ENCODE assay signal across 27 cellular contexts in the genomic region with DNA sequence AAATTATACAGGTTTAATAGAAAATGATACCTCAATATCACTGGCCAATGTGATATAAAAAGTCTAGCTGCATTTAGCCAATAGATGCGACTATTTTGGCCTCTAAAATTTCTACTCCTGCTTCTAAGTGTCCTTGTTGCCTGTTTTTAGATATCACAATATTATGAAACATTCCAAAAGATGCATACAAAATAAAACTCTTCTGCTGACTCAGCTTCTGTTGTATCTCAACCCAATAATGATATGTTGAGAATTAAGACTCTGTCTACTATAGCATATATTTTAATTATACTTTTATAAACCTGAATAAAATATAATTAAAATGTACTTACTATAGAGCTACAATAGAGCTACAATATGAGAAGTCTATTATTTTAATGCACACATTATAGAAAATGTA.
"Had no signal": no experiment of that assay in that cellular context is flagged by ENCODE, and none has a peak within 500 bp of the region (broad histone marks: within the 10 kb centered on the region; RNA-seq: fewer than 3 reads in every experiment).

No MANE protein-coding gene starts in this region.

- H3K4me1 ChIP-seq: stomach, suprapubic skin, testis, thyroid gland, tibial artery, tibial nerve, transverse colon, upper lobe of left lung, upper lobe of right lung, uterus, vagina had no signal

- H3K27me3 ChIP-seq: stomach, suprapubic skin, testis, thyroid gland, tibial artery, tibial nerve, transverse colon, upper lobe of left lung, upper lobe of right lung, uterus, vagina had no signal

- ATAC-seq: stimulated activated effector memory CD8-positive, alpha-beta T cell treated with anti-CD3 and anti-CD28 coated beads, Interleukin-12 subunit alpha, Interleukin-12 subunit beta, amount 100 ng/mL, for 72 hours; stimulated activated memory B cell treated with anti-CD40 and anti-IgM and Interleukin-4, amounts not matched to agents 10 μg/mL and 1 μg/mL and 100 μg/mL, for 72 hours; stimulated activated naive B cell treated with anti-CD40 and anti-IgM and Interleukin-4, amounts not matched to agents 10 μg/mL and 1 μg/mL and 100 μg/mL, for 72 hours; stimulated activated naive CD8-positive, alpha-beta T cell treated with anti-CD3 and anti-CD28 coated beads, Interleukin-15, amount 100 ng/mL, for 72 hours; stimulated activated naive CD8-positive, alpha-beta T cell treated with anti-CD3 and anti-CD28 coated beads, Interleukin-15, Interleukin-2, amounts not matched to agents 100 U/mL and 50 U/mL, for 24 hours; upper lobe of right lung had no signal

- H3K36me3 ChIP-seq: stomach, suprapubic skin, thoracic aorta, thyroid gland, tibial artery, tibial nerve, transverse colon, upper lobe of left lung, upper lobe of right lung, uterus, vagina had no signal

- H3K9me3 ChIP-seq: stomach, suprapubic skin, testis, thoracic aorta, thyroid gland, tibial artery, tibial nerve, transverse colon, upper lobe of left lung, upper lobe of right lung, uterus, vagina had no signal

- FAIRE-seq: urothelium cell line had no signal

- H3K4me3 ChIP-seq: stomach, suprapubic skin, testis, thoracic aorta, thyroid gland, tibial artery, tibial nerve, transverse colon, upper lobe of left lung, upper lobe of right lung, uterus, vagina had no signal

- H3K27ac ChIP-seq: stomach, suprapubic skin, testis, thoracic aorta, thyroid gland, tibial artery, tibial nerve, transverse colon, upper lobe of left lung, upper lobe of right lung, uterus, vagina had no signal

- DNase-seq: stimulated activated CD4-positive, alpha-beta T cell treated with anti-CD3 and anti-CD28 coated beads, Interleukin-2, amount 100 ng/mL, for 48 hours; stimulated activated CD4-positive, alpha-beta T cell treated with anti-CD3 and anti-CD28 coated beads, Interleukin-4, amount 100 ng/mL, for 1 hour; stimulated activated CD4-positive, alpha-beta T cell treated with anti-CD3 and anti-CD28 coated beads, Interleukin-4, amount 100 ng/mL, for 24 hours; stimulated activated CD4-positive, alpha-beta T cell treated with anti-CD3 and anti-CD28 coated beads, Interleukin-4, amount 100 ng/mL, for 4 hours; stimulated activated CD8-positive, alpha-beta memory T cell treated with anti-CD3 and anti-CD28 coated beads, Interleukin-4, amount 100 ng/mL, for 48 hours; stimulated activated naive B cell treated with anti-CD40 and anti-IgM and Interleukin-4, amounts not matched to agents 10 μg/mL and 1 μg/mL and 100 μg/mL, for 72 hours; stimulated activated naive CD4-positive, alpha-beta T cell; stimulated activated naive CD4-positive, alpha-beta T cell treated with Interleukin-2 at 50 U/mL for 16 hours; stimulated activated naive CD8-positive, alpha-beta T cell treated with anti-CD3 and anti-CD28 coated beads, Interleukin-15, amount 100 ng/mL, for 72 hours; stimulated activated naive CD8-positive, alpha-beta T cell treated with anti-CD3 and anti-CD28 coated beads, Interleukin-15, Interleukin-2, amounts not matched to agents 100 U/mL and 50 U/mL, for 24 hours; stomach; substantia nigra; testis; thyroid gland; tibial artery; transverse colon; trophoblast cell; upper lobe of left lung; upper lobe of right lung; uterus had no signal
